1 cellular context compared by ENCODE assay signal in the genomic region with DNA sequence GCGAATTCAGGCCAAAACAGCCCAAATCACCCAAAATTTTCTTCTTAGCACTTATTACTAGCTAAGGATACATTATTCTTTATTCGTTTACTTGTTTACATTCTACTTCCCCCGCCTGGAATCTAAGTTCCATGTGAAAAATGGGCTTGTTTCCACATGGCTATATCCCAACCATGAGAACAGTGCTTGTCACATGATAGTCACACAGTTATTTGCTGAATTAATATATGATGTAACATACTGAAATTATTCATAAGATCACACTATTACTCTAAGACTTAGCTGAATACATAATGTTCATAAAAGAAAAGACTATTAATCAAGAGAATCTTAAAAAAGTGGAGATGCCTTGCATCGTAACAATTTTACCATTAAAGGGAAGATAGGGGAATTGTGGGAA.
TF ChIP-seq lines count a peak whose summit lies in the region.

No MANE protein-coding gene starts in this region.

TF ChIP-seq in WTC11, 78 proteins besides CTCF, POLR2A, EP300 and RAD21 (continued from another document):
- TF ChIP-seq NR2C2 (CRISPR knock-in tag; IDR thresholded peaks at IDR 0.05) (no peak), ZNF423 (CRISPR knock-in tag; IDR thresholded peaks at IDR 0.05) (no peak), ATF1 (CRISPR knock-in tag; IDR thresholded peaks at IDR 0.05) (no peak), ETV6 (CRISPR knock-in tag; IDR thresholded peaks at IDR 0.05) (no peak)
- TF ChIP-seq, protein P1, sequence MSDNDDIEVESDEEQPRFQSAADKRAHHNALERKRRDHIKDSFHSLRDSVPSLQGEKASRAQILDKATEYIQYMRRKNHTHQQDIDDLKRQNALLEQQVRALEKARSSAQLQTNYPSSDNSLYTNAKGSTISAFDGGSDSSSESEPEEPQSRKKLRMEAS (CRISPR knock-in tag; IDR thresholded peaks at IDR 0.05): no peak
- TF ChIP-seq, protein P2, sequence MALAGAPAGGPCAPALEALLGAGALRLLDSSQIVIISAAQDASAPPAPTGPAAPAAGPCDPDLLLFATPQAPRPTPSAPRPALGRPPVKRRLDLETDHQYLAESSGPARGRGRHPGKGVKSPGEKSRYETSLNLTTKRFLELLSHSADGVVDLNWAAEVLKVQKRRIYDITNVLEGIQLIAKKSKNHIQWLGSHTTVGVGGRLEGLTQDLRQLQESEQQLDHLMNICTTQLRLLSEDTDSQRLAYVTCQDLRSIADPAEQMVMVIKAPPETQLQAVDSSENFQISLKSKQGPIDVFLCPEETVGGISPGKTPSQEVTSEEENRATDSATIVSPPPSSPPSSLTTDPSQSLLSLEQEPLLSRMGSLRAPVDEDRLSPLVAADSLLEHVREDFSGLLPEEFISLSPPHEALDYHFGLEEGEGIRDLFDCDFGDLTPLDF (CRISPR knock-in tag; IDR thresholded peaks at IDR 0.05): no peak
- TF ChIP-seq, protein P3, sequence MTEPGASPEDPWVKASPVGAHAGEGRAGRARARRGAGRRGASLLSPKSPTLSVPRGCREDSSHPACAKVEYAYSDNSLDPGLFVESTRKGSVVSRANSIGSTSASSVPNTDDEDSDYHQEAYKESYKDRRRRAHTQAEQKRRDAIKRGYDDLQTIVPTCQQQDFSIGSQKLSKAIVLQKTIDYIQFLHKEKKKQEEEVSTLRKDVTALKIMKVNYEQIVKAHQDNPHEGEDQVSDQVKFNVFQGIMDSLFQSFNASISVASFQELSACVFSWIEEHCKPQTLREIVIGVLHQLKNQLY (CRISPR knock-in tag; IDR thresholded peaks at IDR 0.05): no peak
